2 cellular contexts compared by ENCODE assay signal in genomic region chr2:147110962-147111361, GRCh38.
TF ChIP-seq lines count a peak whose summit lies in the region.

No MANE protein-coding gene starts in this region.

TF ChIP-seq in HepG2, 621 proteins besides CTCF, POLR2A, EP300 and RAD21:
- no peak for TF ChIP-seq ZBTB44 (CRISPR knock-in tag; IDR thresholded peaks at IDR 0.05)
- TF ChIP-seq AKNA (CRISPR knock-in tag; IDR thresholded peaks at IDR 0.05; ENCODE audit: borderline replicate concordance): no peak
- no peak for TF ChIP-seq RERE (CRISPR knock-in tag; IDR thresholded peaks at IDR 0.05; ENCODE audit: low read depth)
- no peak for TF ChIP-seq ESRRA (CRISPR knock-in tag; IDR thresholded peaks at IDR 0.05; ENCODE audit: low read depth)
- no peak for TF ChIP-seq XBP1 (CRISPR knock-in tag; IDR thresholded peaks at IDR 0.05)
- peak; percentile 59 for TF ChIP-seq MAFF (IDR thresholded peaks at IDR 0.05; ENCODE audit: low read depth, low read length)
- TF ChIP-seq PHF5A (CRISPR knock-in tag; IDR thresholded peaks at IDR 0.05; ENCODE audit: low read depth, unreplicated experiment): no peak
- no peak for TF ChIP-seq ZFP36 (IDR thresholded peaks at IDR 0.05; ENCODE audit: borderline replicate concordance, low read depth, low read length, partially characterized antibody)
- no peak for TF ChIP-seq TBL1XR1 (IDR thresholded peaks at IDR 0.05; ENCODE audit: borderline replicate concordance, low read length, partially characterized antibody)
- peak; percentile 58 to 63 for TF ChIP-seq MAFK (conservative IDR thresholded peaks at IDR 0.05 in 1 of 2, IDR thresholded peaks at IDR 0.05 in 1 of 2; ENCODE audit: low read length in 2 of 2)

TF ChIP-seq in IMR-90, 13 proteins besides CTCF, POLR2A, EP300 and RAD21:
- no peak for TF ChIP-seq CHD1 (IDR thresholded peaks at IDR 0.05; ENCODE audit: low read depth, low read length)
- TF ChIP-seq MAFK (IDR thresholded peaks at IDR 0.05; ENCODE audit: low read depth, low read length): 0 out of 2 replicates have a peak, but pooled peaks have one; percentile 1
